29 cellular contexts compared by ENCODE assay signal in the genomic region with DNA sequence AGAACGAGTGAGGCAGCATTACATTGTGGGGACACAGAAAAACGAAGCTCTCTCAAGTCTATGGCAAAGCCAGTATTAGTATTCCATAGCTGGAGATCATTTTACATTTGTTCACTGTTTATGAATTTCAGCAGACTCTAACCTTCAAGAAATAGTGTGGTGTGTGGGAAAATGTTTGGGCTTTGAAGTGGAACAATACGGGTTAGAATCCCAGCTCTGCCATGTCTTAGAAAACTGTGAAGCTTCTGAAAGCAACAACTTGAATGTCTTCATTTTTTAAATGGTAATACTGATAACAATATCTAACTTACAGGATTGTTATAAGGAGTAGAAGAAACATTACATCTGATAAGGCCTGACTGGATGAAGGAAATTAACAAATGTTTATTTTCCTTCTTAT.
"Had no signal": no experiment of that assay in that cellular context is flagged by ENCODE, and none has a peak within 500 bp of the region (broad histone marks: within the 10 kb centered on the region; RNA-seq: fewer than 3 reads in every experiment).

No MANE protein-coding gene starts in this region.

- H3K27ac ChIP-seq: hepatocyte, left ventricle myocardium inferior, neutrophil, prostate gland, skin epidermis, transverse colon, uterus had no signal

- H3K79me2 ChIP-seq: hepatocyte had no signal

- H3K4me2 ChIP-seq: hepatocyte had no signal

- H3K27me3 Mint-ChIP-seq: memory B cell; naive thymus-derived CD4-positive, alpha-beta T cell; natural killer cell treated with Interleukin-12 subunit alpha and Interleukin-12 subunit beta and Interleukin-15 and Interleukin-18, amount 100 ng/mL, for 72 hours; stimulated activated memory B cell treated with anti-CD40 and anti-IgM and Interleukin-4, amounts not matched to agents 10 μg/mL and 1 μg/mL and 100 μg/mL, for 72 hours; stimulated activated naive CD8-positive, alpha-beta T cell treated with anti-CD3 and anti-CD28 coated beads, Interleukin-15, amount 100 ng/mL, for 72 hours had no signal

- ATAC-seq: heart right ventricle; mucosa of descending colon; naive thymus-derived CD4-positive, alpha-beta T cell; natural killer cell treated with Interleukin-12 subunit alpha and Interleukin-12 subunit beta and Interleukin-15 and Interleukin-18, amount 100 ng/mL, for 72 hours; right cardiac atrium; sciatic nerve; stimulated activated memory B cell treated with anti-CD40 and anti-IgM and Interleukin-4, amounts not matched to agents 10 μg/mL and 1 μg/mL and 100 μg/mL, for 72 hours; stimulated activated naive CD8-positive, alpha-beta T cell treated with anti-CD3 and anti-CD28 coated beads, Interleukin-15, amount 100 ng/mL, for 72 hours had no signal

- H3K4me1 Mint-ChIP-seq: memory B cell; neural crest cell; stimulated activated memory B cell treated with anti-CD40 and anti-IgM and Interleukin-4, amounts not matched to agents 10 μg/mL and 1 μg/mL and 100 μg/mL, for 72 hours; stimulated activated naive CD8-positive, alpha-beta T cell treated with anti-CD3 and anti-CD28 coated beads, Interleukin-15, amount 100 ng/mL, for 72 hours had no signal

- H3K4me3 ChIP-seq: heart right ventricle, hepatocyte, left ventricle myocardium inferior, lung, mucosa of descending colon, prostate gland, skin epidermis, transverse colon, uterus had no signal

- H3K36me3 Mint-ChIP-seq: natural killer cell treated with Interleukin-12 subunit alpha and Interleukin-12 subunit beta and Interleukin-15 and Interleukin-18, amount 100 ng/mL, for 72 hours; stimulated activated memory B cell treated with anti-CD40 and anti-IgM and Interleukin-4, amounts not matched to agents 10 μg/mL and 1 μg/mL and 100 μg/mL, for 72 hours had no signal

- H3K9me3 ChIP-seq: heart right ventricle, left ventricle myocardium inferior, mucosa of descending colon, neutrophil, prostate gland, transverse colon, uterus had no signal

- H3K27ac Mint-ChIP-seq: memory B cell; naive thymus-derived CD4-positive, alpha-beta T cell; natural killer cell treated with Interleukin-12 subunit alpha and Interleukin-12 subunit beta and Interleukin-15 and Interleukin-18, amount 100 ng/mL, for 72 hours; stimulated activated memory B cell treated with anti-CD40 and anti-IgM and Interleukin-4, amounts not matched to agents 10 μg/mL and 1 μg/mL and 100 μg/mL, for 72 hours; stimulated activated naive CD8-positive, alpha-beta T cell treated with anti-CD3 and anti-CD28 coated beads, Interleukin-15, amount 100 ng/mL, for 72 hours had no signal

- H3K4me3 Mint-ChIP-seq: memory B cell; naive thymus-derived CD4-positive, alpha-beta T cell; natural killer cell treated with Interleukin-12 subunit alpha and Interleukin-12 subunit beta and Interleukin-15 and Interleukin-18, amount 100 ng/mL, for 72 hours; neural crest cell; stimulated activated memory B cell treated with anti-CD40 and anti-IgM and Interleukin-4, amounts not matched to agents 10 μg/mL and 1 μg/mL and 100 μg/mL, for 72 hours; stimulated activated naive CD8-positive, alpha-beta T cell treated with anti-CD3 and anti-CD28 coated beads, Interleukin-15, amount 100 ng/mL, for 72 hours had no signal

- H3K4me1 ChIP-seq: prostate gland, uterus had no signal

- H3K36me3 ChIP-seq: heart right ventricle, left ventricle myocardium inferior, neutrophil, prostate gland, transverse colon, uterus had no signal

- H3K9me3 Mint-ChIP-seq: memory B cell; naive thymus-derived CD4-positive, alpha-beta T cell; natural killer cell treated with Interleukin-12 subunit alpha and Interleukin-12 subunit beta and Interleukin-15 and Interleukin-18, amount 100 ng/mL, for 72 hours; neural crest cell; stimulated activated memory B cell treated with anti-CD40 and anti-IgM and Interleukin-4, amounts not matched to agents 10 μg/mL and 1 μg/mL and 100 μg/mL, for 72 hours; stimulated activated naive CD8-positive, alpha-beta T cell treated with anti-CD3 and anti-CD28 coated beads, Interleukin-15, amount 100 ng/mL, for 72 hours had no signal

- DNase-seq: heart right ventricle; islet precursor cell; left ventricle myocardium inferior; midbrain; mucosa of descending colon; naive thymus-derived CD4-positive, alpha-beta T cell; occipital lobe; posterior cingulate gyrus; retina; right cardiac atrium; stimulated activated CD4-positive, alpha-beta T cell treated with anti-CD3 and anti-CD28 coated beads, Interleukin-12 subunit alpha, Interleukin-12 subunit beta, amount 100 ng/mL, for 4 hours; stimulated activated CD4-positive, alpha-beta T cell treated with anti-CD3 and anti-CD28 coated beads, Interleukin-15, amount 100 ng/mL, for 24 hours; stimulated activated CD4-positive, alpha-beta T cell treated with anti-CD3 and anti-CD28 coated beads, Interleukin-2, amount 100 ng/mL, for 24 hours; stimulated activated CD4-positive, alpha-beta T cell treated with anti-CD3 and anti-CD28 coated beads, Interleukin-4, amount 100 ng/mL, for 24 hours; stimulated activated naive CD4-positive, alpha-beta T cell treated with Interleukin-2 at 50 U/mL for 16 hours; stimulated activated naive CD8-positive, alpha-beta T cell treated with anti-CD3 and anti-CD28 coated beads, Interleukin-15, amount 100 ng/mL, for 72 hours; substantia nigra; transverse colon; uterus had no signal

- H2AFZ ChIP-seq: hepatocyte had no signal

- H3K27me3 ChIP-seq: heart right ventricle, hepatocyte, neutrophil, transverse colon, uterus had no signal
